ENCODE assay signal across 1 cellular context in genomic region chr1:172429324-172430127, GRCh38.
TF ChIP-seq lines count a peak whose summit lies in the region.

No MANE protein-coding gene starts in this region.

TF ChIP-seq in GM23338, 12 proteins besides CTCF, POLR2A, EP300 and RAD21 (continued from another document):
- TF ChIP-seq, protein P1, sequence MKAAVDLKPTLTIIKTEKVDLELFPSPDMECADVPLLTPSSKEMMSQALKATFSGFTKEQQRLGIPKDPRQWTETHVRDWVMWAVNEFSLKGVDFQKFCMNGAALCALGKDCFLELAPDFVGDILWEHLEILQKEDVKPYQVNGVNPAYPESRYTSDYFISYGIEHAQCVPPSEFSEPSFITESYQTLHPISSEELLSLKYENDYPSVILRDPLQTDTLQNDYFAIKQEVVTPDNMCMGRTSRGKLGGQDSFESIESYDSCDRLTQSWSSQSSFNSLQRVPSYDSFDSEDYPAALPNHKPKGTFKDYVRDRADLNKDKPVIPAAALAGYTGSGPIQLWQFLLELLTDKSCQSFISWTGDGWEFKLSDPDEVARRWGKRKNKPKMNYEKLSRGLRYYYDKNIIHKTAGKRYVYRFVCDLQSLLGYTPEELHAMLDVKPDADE (IDR thresholded peaks at IDR 0.05): no peak
- TF ChIP-seq CREB1 (CRISPR knock-in tag; IDR thresholded peaks at IDR 0.05; ENCODE audit: low read depth): no peak
